ENCODE assay signal across 23 cellular contexts in the genomic region with DNA sequence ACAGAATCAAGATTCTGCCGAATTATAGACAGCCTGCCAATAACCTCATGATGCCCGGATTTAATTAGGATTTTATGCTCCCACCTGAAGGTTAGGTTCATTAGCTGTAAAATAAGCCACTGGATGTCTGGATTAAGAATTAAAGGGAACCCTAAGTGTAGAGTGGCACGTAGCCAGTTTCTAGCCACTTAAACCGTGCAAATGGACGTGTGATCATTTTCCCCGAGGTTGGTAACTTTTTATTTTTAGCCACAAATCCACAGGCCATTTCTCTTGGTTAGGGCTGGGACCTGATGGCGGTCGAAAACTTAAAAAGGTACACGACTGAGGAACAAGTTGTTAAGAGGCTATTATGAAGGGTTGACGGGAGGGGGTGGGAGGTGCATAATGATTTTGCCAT.
DNase-seq lines count a peak whose midpoint lies in the region; ATAC-seq and TF ChIP-seq lines count a peak whose summit lies in the region.
"Had no signal": no experiment of that assay in that cellular context is flagged by ENCODE, and none has a peak within 500 bp of the region (broad histone marks: within the 10 kb centered on the region; RNA-seq: fewer than 3 reads in every experiment).

No MANE protein-coding gene starts in this region.

- no peak for ATAC-seq in heart right ventricle
- ATAC-seq: PC-3, SK-N-SH treated with all-trans-retinoic acid at 6 μM for 48 hours had no signal

- peak; percentile 54 for DNase-seq in DMS79 treated with DMSO at 0.1 percent for 48 hours (lab: John Stamatoyannopoulos, UW)
- DNase-seq in NCI-H1092 (lab: John Stamatoyannopoulos, UW): peak; percentile 78
- DNase-seq in NCI-H2107 treated with DMSO at 0.1 percent for 48 hours (lab: John Stamatoyannopoulos, UW; ENCODE audit: unreplicated experiment): peak; percentile 95
- peak; percentile 31 for DNase-seq in NCI-H82 treated with DMSO at 0.1 percent for 48 hours (lab: John Stamatoyannopoulos, UW; ENCODE audit: unreplicated experiment)
- DNase-seq in anterior cingulate cortex (lab: John Stamatoyannopoulos, UW): no peak
- no peak for DNase-seq in heart right ventricle
- DNase-seq in SKM-1 (lab: John Stamatoyannopoulos, UW; ENCODE audit: unreplicated experiment): no peak
- DNase-seq: ACHN; C1 segment of cervical spinal cord; CD8-positive, alpha-beta memory T cell; H7; Kasumi-1; MG63; NCI-H1436; NCI-H2029; NCI-H446 treated with DMSO at 0.1 percent for 48 hours; PC-3; SIG-M5; T-helper 1 cell; T-helper 9 cell had no signal

- no peaks in the 10 kb centered on the region for H3K36me3 ChIP-seq in heart right ventricle
- H3K36me3 ChIP-seq: MG63 had no signal

- no peak overlapping the region for H3K4me3 ChIP-seq in heart right ventricle
- H3K4me3 ChIP-seq: MG63 had no signal

- H3K27me3 ChIP-seq in heart right ventricle: no peaks in the 10 kb centered on the region

- no peaks in the 10 kb centered on the region for H3K9me3 ChIP-seq in heart right ventricle
- H3K9me3 ChIP-seq: MG63 had no signal

- no peak overlapping the region for H3K27ac ChIP-seq in heart right ventricle
- H3K27ac ChIP-seq: HL-60, RWPE1 had no signal

- intact Hi-C loops in heart right ventricle (cut with DNase I): no loop called here

- TF ChIP-seq CTCF in heart right ventricle (IDR thresholded peaks at IDR 0.05): no peak

- 57 to 73% methylated on average over 10 of the region's 10 CpGs for WGBS in heart right ventricle, 2 donors

- H3K4me1 ChIP-seq in heart right ventricle: no peaks in the 10 kb centered on the region

Comparison
In these comparisons a context has a peak if more than half of its experiments do, and no peak if none do; other contexts are left out.
1. DNase-seq: peak in DMS79 treated with DMSO at 0.1 percent for 48 hours (single experiment), NCI-H1092 (single experiment), NCI-H2107 treated with DMSO at 0.1 percent for 48 hours (single experiment) and NCI-H82 treated with DMSO at 0.1 percent for 48 hours (single experiment); none in anterior cingulate cortex (0 of 58), heart right ventricle (0 of 2) and SKM-1 (single experiment).